In the genomic region with DNA sequence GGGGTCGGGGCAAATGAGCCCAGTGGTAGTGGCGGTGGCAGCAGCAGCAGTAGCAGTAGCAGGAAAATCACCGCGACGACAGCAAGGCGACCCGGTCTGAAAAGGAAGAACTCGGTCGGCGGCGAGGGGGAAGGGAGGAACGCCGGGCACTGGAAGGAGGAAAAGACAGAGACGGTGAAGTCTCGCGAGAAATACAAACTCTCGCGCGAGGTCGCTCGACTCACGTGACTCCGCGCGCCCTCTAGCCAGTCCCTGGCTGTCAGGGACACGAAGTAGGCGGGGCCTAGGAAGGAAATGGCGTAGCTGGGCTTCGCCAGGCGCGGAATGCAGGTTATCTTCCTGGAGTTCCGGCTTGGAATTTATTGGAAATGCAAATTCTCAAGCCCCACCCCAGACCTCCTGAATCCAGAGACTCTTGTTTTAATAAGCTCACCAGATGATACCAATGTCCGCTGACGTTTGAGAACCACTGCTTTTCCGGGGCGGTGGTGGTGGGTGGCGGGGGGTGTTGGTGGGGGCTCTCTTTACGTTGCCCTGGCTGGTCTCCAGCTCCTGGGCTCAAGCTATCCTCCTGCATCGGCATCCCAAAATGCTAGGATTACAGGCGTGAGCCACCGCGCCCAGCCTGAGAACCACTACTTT, we compare ENCODE assay signal across 1 cellular context.
A peak's percentile ranks its signal among the peaks of the same experiment; 100 is the strongest.
TF ChIP-seq lines count a peak whose summit lies in the region.

A gene (minus strand): TSS at position 141 of the 642 bp plus-strand sequence. CDS start 1,333 bp downstream, outside the sequence.

TF ChIP-seq in HepG2, 621 proteins besides CTCF, POLR2A, EP300 and RAD21 (continued from another document and continues in another):
- TF ChIP-seq, protein P1, sequence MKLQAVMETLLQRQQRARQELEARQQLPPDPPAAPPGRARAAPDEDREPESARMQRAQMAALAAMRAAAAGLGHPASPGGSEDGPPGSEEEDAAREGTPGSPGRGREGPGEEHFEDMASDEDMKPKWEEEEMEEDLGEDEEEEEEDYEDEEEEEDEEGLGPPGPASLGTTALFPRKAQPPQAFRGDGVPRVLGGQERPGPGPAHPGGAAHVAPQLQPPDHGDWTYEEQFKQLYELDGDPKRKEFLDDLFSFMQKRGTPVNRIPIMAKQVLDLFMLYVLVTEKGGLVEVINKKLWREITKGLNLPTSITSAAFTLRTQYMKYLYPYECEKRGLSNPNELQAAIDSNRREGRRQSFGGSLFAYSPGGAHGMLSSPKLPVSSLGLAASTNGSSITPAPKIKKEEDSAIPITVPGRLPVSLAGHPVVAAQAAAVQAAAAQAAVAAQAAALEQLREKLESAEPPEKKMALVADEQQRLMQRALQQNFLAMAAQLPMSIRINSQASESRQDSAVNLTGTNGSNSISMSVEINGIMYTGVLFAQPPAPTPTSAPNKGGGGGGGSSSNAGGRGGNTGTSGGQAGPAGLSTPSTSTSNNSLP (IDR thresholded peaks at IDR 0.05; ENCODE audit: low read depth, low read length) = peak; percentile 36; the same call in 1 of the 2 replicates
- TF ChIP-seq ZNF530 (CRISPR knock-in tag; IDR thresholded peaks at IDR 0.05; ENCODE audit: low read depth) (no peak), CEBPG (CRISPR knock-in tag; IDR thresholded peaks at IDR 0.05) (no peak), SYNCRIP (IDR thresholded peaks at IDR 0.05; ENCODE audit: insufficient read depth, low read depth, low read length) (no peak), ISL2 (CRISPR knock-in tag; IDR thresholded peaks at IDR 0.05) (no peak), SUZ12 (IDR thresholded peaks at IDR 0.05; ENCODE audit: low read depth, low read length) (no peak), JARID2 (CRISPR knock-in tag; IDR thresholded peaks at IDR 0.05; ENCODE audit: insufficient replicate concordance) (no peak), MTA1 (CRISPR knock-in tag; IDR thresholded peaks at IDR 0.05; ENCODE audit: borderline replicate concordance) (no peak), ZNF83 (CRISPR knock-in tag; IDR thresholded peaks at IDR 0.05; ENCODE audit: borderline replicate concordance) (no peak), SP1 (IDR thresholded peaks at IDR 0.05) (peak; percentile 83), SP1 (CRISPR knock-in tag; IDR thresholded peaks at IDR 0.05) (peak; percentile 70), ZBTB8A (CRISPR knock-in tag; IDR thresholded peaks at IDR 0.05; ENCODE audit: borderline replicate concordance, low read depth) (no peak), YEATS4 (CRISPR knock-in tag; IDR thresholded peaks at IDR 0.05; ENCODE audit: borderline replicate concordance) (no peak), ZBTB1 (CRISPR knock-in tag; IDR thresholded peaks at IDR 0.05; ENCODE audit: borderline replicate concordance) (no peak), ZNF589 (CRISPR knock-in tag; conservative IDR thresholded peaks at IDR 0.05) (no peak), CAMTA2 (CRISPR knock-in tag; IDR thresholded peaks at IDR 0.05; ENCODE audit: borderline replicate concordance) (no peak), XBP1 (CRISPR knock-in tag; IDR thresholded peaks at IDR 0.05) (no peak), FOXC1 (CRISPR knock-in tag; IDR thresholded peaks at IDR 0.05; ENCODE audit: borderline replicate concordance) (no peak), ZNF777 (CRISPR knock-in tag; IDR thresholded peaks at IDR 0.05) (no peak), ZNF180 (CRISPR knock-in tag; IDR thresholded peaks at IDR 0.05; ENCODE audit: borderline replicate concordance, low read depth) (no peak), EEA1 (CRISPR knock-in tag; IDR thresholded peaks at IDR 0.05; ENCODE audit: borderline replicate concordance) (no peak), GABPA (IDR thresholded peaks at IDR 0.05; ENCODE audit: low read depth, low read length) (peak; percentile 62), GABPA (CRISPR knock-in tag; IDR thresholded peaks at IDR 0.05; ENCODE audit: low read depth) (peak; percentile 92), FIP1L1 (IDR thresholded peaks at IDR 0.05; ENCODE audit: borderline replicate concordance, insufficient read depth, low read depth, low read length) (no peak), ZSCAN31 (CRISPR knock-in tag; IDR thresholded peaks at IDR 0.05; ENCODE audit: low read depth) (no peak), SMARCC2 (IDR thresholded peaks at IDR 0.05) (no peak), MXD4 (CRISPR knock-in tag; IDR thresholded peaks at IDR 0.05) (no peak), EHMT2 (IDR thresholded peaks at IDR 0.05; ENCODE audit: borderline replicate concordance, low read depth, low read length) (no peak), PHF8 (CRISPR knock-in tag; IDR thresholded peaks at IDR 0.05) (peak; percentile 69), MEF2D (CRISPR knock-in tag; IDR thresholded peaks at IDR 0.05) (0 out of 2 replicates have a peak, but pooled peaks have one; percentile 21), MYC (CRISPR knock-in tag; IDR thresholded peaks at IDR 0.05; ENCODE audit: borderline replicate concordance) (peak; percentile 35; the same call in 1 of the 2 replicates), ZFP36L1 (CRISPR knock-in tag; IDR thresholded peaks at IDR 0.05) (peak; percentile 50; the same call in 1 of the 2 replicates), RARA (CRISPR knock-in tag; IDR thresholded peaks at IDR 0.05) (no peak), ZNF788 (CRISPR knock-in tag; IDR thresholded peaks at IDR 0.05; ENCODE audit: borderline replicate concordance) (no peak), ZKSCAN1 (IDR thresholded peaks at IDR 0.05; ENCODE audit: low read length) (no peak), TAF15 (IDR thresholded peaks at IDR 0.05; ENCODE audit: low read depth, low read length, poor library complexity, severe bottlenecking) (no peak), ZNF749 (CRISPR knock-in tag; IDR thresholded peaks at IDR 0.05; ENCODE audit: borderline replicate concordance) (no peak), GPN1 (CRISPR knock-in tag; IDR thresholded peaks at IDR 0.05; ENCODE audit: borderline replicate concordance) (no peak), ZNF746 (CRISPR knock-in tag; IDR thresholded peaks at IDR 0.05) (no peak)
- TF ChIP-seq, protein P2, sequence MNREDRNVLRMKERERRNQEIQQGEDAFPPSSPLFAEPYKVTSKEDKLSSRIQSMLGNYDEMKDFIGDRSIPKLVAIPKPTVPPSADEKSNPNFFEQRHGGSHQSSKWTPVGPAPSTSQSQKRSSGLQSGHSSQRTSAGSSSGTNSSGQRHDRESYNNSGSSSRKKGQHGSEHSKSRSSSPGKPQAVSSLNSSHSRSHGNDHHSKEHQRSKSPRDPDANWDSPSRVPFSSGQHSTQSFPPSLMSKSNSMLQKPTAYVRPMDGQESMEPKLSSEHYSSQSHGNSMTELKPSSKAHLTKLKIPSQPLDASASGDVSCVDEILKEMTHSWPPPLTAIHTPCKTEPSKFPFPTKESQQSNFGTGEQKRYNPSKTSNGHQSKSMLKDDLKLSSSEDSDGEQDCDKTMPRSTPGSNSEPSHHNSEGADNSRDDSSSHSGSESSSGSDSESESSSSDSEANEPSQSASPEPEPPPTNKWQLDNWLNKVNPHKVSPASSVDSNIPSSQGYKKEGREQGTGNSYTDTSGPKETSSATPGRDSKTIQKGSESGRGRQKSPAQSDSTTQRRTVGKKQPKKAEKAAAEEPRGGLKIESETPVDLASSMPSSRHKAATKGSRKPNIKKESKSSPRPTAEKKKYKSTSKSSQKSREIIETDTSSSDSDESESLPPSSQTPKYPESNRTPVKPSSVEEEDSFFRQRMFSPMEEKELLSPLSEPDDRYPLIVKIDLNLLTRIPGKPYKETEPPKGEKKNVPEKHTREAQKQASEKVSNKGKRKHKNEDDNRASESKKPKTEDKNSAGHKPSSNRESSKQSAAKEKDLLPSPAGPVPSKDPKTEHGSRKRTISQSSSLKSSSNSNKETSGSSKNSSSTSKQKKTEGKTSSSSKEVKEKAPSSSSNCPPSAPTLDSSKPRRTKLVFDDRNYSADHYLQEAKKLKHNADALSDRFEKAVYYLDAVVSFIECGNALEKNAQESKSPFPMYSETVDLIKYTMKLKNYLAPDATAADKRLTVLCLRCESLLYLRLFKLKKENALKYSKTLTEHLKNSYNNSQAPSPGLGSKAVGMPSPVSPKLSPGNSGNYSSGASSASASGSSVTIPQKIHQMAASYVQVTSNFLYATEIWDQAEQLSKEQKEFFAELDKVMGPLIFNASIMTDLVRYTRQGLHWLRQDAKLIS (CRISPR knock-in tag; IDR thresholded peaks at IDR 0.05) = no peak
- TF ChIP-seq, protein P3, sequence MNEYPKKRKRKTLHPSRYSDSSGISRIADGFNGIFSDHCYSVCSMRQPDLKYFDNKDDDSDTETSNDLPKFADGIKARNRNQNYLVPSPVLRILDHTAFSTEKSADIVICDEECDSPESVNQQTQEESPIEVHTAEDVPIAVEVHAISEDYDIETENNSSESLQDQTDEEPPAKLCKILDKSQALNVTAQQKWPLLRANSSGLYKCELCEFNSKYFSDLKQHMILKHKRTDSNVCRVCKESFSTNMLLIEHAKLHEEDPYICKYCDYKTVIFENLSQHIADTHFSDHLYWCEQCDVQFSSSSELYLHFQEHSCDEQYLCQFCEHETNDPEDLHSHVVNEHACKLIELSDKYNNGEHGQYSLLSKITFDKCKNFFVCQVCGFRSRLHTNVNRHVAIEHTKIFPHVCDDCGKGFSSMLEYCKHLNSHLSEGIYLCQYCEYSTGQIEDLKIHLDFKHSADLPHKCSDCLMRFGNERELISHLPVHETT (CRISPR knock-in tag; conservative IDR thresholded peaks at IDR 0.05) = no peak
- TF ChIP-seq, protein P4, sequence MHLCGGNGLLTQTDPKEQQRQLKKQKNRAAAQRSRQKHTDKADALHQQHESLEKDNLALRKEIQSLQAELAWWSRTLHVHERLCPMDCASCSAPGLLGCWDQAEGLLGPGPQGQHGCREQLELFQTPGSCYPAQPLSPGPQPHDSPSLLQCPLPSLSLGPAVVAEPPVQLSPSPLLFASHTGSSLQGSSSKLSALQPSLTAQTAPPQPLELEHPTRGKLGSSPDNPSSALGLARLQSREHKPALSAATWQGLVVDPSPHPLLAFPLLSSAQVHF (CRISPR knock-in tag; IDR thresholded peaks at IDR 0.05) = no peak
- TF ChIP-seq, protein P5, sequence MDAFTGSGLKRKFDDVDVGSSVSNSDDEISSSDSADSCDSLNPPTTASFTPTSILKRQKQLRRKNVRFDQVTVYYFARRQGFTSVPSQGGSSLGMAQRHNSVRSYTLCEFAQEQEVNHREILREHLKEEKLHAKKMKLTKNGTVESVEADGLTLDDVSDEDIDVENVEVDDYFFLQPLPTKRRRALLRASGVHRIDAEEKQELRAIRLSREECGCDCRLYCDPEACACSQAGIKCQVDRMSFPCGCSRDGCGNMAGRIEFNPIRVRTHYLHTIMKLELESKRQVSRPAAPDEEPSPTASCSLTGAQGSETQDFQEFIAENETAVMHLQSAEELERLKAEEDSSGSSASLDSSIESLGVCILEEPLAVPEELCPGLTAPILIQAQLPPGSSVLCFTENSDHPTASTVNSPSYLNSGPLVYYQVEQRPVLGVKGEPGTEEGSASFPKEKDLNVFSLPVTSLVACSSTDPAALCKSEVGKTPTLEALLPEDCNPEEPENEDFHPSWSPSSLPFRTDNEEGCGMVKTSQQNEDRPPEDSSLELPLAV (CRISPR knock-in tag; conservative IDR thresholded peaks at IDR 0.05; ENCODE audit: low read depth) = no peak
- TF ChIP-seq, protein P6, sequence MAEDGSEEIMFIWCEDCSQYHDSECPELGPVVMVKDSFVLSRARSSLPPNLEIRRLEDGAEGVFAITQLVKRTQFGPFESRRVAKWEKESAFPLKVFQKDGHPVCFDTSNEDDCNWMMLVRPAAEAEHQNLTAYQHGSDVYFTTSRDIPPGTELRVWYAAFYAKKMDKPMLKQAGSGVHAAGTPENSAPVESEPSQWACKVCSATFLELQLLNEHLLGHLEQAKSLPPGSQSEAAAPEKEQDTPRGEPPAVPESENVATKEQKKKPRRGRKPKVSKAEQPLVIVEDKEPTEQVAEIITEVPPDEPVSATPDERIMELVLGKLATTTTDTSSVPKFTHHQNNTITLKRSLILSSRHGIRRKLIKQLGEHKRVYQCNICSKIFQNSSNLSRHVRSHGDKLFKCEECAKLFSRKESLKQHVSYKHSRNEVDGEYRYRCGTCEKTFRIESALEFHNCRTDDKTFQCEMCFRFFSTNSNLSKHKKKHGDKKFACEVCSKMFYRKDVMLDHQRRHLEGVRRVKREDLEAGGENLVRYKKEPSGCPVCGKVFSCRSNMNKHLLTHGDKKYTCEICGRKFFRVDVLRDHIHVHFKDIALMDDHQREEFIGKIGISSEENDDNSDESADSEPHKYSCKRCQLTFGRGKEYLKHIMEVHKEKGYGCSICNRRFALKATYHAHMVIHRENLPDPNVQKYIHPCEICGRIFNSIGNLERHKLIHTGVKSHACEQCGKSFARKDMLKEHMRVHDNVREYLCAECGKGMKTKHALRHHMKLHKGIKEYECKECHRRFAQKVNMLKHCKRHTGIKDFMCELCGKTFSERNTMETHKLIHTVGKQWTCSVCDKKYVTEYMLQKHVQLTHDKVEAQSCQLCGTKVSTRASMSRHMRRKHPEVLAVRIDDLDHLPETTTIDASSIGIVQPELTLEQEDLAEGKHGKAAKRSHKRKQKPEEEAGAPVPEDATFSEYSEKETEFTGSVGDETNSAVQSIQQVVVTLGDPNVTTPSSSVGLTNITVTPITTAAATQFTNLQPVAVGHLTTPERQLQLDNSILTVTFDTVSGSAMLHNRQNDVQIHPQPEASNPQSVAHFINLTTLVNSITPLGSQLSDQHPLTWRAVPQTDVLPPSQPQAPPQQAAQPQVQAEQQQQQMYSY (CRISPR knock-in tag; IDR thresholded peaks at IDR 0.05) = no peak
- TF ChIP-seq, protein P7, sequence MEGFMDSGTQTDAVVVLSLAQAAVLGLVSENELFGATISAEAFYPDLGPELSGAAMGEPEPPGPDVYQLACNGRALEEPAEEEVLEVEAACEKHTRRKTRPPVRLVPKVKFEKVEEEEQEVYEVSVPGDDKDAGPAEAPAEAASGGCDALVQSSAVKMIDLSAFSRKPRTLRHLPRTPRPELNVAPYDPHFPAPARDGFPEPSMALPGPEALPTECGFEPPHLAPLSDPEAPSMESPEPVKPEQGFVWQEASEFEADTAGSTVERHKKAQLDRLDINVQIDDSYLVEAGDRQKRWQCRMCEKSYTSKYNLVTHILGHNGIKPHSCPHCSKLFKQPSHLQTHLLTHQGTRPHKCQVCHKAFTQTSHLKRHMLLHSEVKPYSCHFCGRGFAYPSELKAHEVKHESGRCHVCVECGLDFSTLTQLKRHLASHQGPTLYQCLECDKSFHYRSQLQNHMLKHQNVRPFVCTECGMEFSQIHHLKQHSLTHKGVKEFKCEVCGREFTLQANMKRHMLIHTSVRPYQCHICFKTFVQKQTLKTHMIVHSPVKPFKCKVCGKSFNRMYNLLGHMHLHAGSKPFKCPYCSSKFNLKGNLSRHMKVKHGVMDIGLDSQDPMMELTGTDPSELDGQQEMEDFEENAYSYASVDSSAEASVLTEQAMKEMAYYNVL (CRISPR knock-in tag; IDR thresholded peaks at IDR 0.05; ENCODE audit: borderline replicate concordance) = peak; percentile 41; the same call in 1 of the 2 replicates
- TF ChIP-seq, protein P8, sequence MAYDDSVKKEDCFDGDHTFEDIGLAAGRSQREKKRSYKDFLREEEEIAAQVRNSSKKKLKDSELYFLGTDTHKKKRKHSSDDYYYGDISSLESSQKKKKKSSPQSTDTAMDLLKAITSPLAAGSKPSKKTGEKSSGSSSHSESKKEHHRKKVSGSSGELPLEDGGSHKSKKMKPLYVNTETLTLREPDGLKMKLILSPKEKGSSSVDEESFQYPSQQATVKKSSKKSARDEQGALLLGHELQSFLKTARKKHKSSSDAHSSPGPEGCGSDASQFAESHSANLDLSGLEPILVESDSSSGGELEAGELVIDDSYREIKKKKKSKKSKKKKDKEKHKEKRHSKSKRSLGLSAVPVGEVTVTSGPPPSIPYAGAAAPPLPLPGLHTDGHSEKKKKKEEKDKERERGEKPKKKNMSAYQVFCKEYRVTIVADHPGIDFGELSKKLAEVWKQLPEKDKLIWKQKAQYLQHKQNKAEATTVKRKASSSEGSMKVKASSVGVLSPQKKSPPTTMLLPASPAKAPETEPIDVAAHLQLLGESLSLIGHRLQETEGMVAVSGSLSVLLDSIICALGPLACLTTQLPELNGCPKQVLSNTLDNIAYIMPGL (CRISPR knock-in tag; IDR thresholded peaks at IDR 0.05; ENCODE audit: borderline replicate concordance in 1 of 2, low read depth in 1 of 2) = peak in 1 of 2 experiments; percentile 30; a peak in 2 of 4 replicates
